ENCODE assay signal across 10 cellular contexts in genomic region chr2:53753036-53753435, GRCh38.
"Had no signal": no experiment of that assay in that cellular context is flagged by ENCODE, and none has a peak within 500 bp of the region (broad histone marks: within the 10 kb centered on the region; RNA-seq: fewer than 3 reads in every experiment).

No MANE protein-coding gene starts in this region.

- H3K9me3 ChIP-seq: ovary, thyroid gland had no signal

- H3K9me3 Mint-ChIP-seq: activated B cell treated with CpG ODN at 0.5 μM for 24 hours; activated CD4-positive, alpha-beta T cell treated with anti-CD3 and anti-CD28 coated beads, Interleukin-2, amount 10 ng/mL, durations not matched to agents 24 days and 14 days; effector memory CD8-positive, alpha-beta T cell; immature natural killer cell had no signal

- DNase-seq: activated B cell treated with CpG ODN at 0.5 μM for 24 hours; activated CD4-positive, alpha-beta T cell treated with anti-CD3 and anti-CD28 coated beads, Interleukin-2, amount 10 ng/mL, durations not matched to agents 24 days and 14 days; dermis blood vessel endothelial cell; effector memory CD8-positive, alpha-beta T cell; foreskin melanocyte; immature natural killer cell; ovary; T-helper 17 cell; thyroid gland had no signal

- H3K27ac ChIP-seq: ovary, thyroid gland had no signal

- H3K4me1 Mint-ChIP-seq: immature natural killer cell had no signal

- ATAC-seq: effector memory CD8-positive, alpha-beta T cell; sciatic nerve; T-helper 17 cell had no signal

- H3K36me3 ChIP-seq: ovary had no signal

- H3K27me3 ChIP-seq: ovary, thyroid gland had no signal

- H3K4me3 Mint-ChIP-seq: activated B cell treated with CpG ODN at 0.5 μM for 24 hours; activated CD4-positive, alpha-beta T cell treated with anti-CD3 and anti-CD28 coated beads, Interleukin-2, amount 10 ng/mL, durations not matched to agents 24 days and 14 days; effector memory CD8-positive, alpha-beta T cell; immature natural killer cell; T-helper 17 cell had no signal

- H3K4me3 ChIP-seq: ovary, thyroid gland had no signal

- H3K27me3 Mint-ChIP-seq: activated B cell treated with CpG ODN at 0.5 μM for 24 hours; activated CD4-positive, alpha-beta T cell treated with anti-CD3 and anti-CD28 coated beads, Interleukin-2, amount 10 ng/mL, durations not matched to agents 24 days and 14 days; effector memory CD8-positive, alpha-beta T cell; T-helper 17 cell had no signal

- H3K27ac Mint-ChIP-seq: activated B cell treated with CpG ODN at 0.5 μM for 24 hours; activated CD4-positive, alpha-beta T cell treated with anti-CD3 and anti-CD28 coated beads, Interleukin-2, amount 10 ng/mL, durations not matched to agents 24 days and 14 days; immature natural killer cell; T-helper 17 cell had no signal

- H3K4me1 ChIP-seq: thyroid gland had no signal
